ENCODE assay signal across 10 cellular contexts in genomic region chr10:8057636-8058273, GRCh38. TPM values are rescaled to one million over a fixed set of nuclear protein-coding genes. Genes with fewer than 3 reads are reported as not detected.
DNase-seq lines count a peak whose midpoint lies in the region; ATAC-seq, FAIRE-seq and TF ChIP-seq lines count a peak whose summit lies in the region.
"Had no signal": no experiment of that assay in that cellular context is flagged by ENCODE, and none has a peak within 500 bp of the region (broad histone marks: within the 10 kb centered on the region; RNA-seq: fewer than 3 reads in every experiment).

No MANE protein-coding gene starts in this region.

- no peak overlapping the region for H2BK5ac ChIP-seq in mesenchymal stem cell (ENCODE audit: low read depth, low read length, poor library complexity, severe bottlenecking)

- TF ChIP-seq CTCF in liver (IDR thresholded peaks at IDR 0.05; ENCODE audit: low read depth, low read length, missing input control) (no peak), HepG2 (CRISPR knock-in tag; IDR thresholded peaks at IDR 0.05) (no peak)

- peak overlapping the region; percentile 29 for H2BK120ac ChIP-seq in mesenchymal stem cell (ENCODE audit: low read depth, low read length)

- H3K23ac ChIP-seq in mesenchymal stem cell (ENCODE audit: low read length in 2 of 2), result peak overlapping the region in 1 of 2 experiments; percentile 83

- FAIRE-seq in HepG2 (lab: Jason Lieb, UNC), result no peak

- POLR2A ChIA-PET in HepG2 (lab: Yijun Ruan, JAX), result no interaction called here

- peak overlapping the region; percentile 80 to 97 for H3K4ac ChIP-seq in mesenchymal stem cell (ENCODE audit: low read depth in 1 of 2, low read length in 2 of 2)

- 60% methylated on average over 15 of the region's 15 CpGs for WGBS in liver
- WGBS in HepG2 (ENCODE audit: low lambda C conversion rate), result 17% methylated on average over 12 of the region's 15 CpGs
- WGBS in mesenchymal stem cell, result 31% methylated on average over 11 of the region's 15 CpGs
- WGBS in urinary bladder, result 63% methylated on average over 15 of the region's 15 CpGs

- peak overlapping the region; percentile 71 to 97 for H3K18ac ChIP-seq in mesenchymal stem cell (ENCODE audit: low read depth in 1 of 2, low read length in 2 of 2)

- peak overlapping the region; percentile 15 for H2BK15ac ChIP-seq in mesenchymal stem cell (ENCODE audit: low read depth, poor library complexity, severe bottlenecking)

- intact Hi-C loops in HepG2 (cut with micrococcal nuclease; ENCODE audit: unreplicated experiment), result no loop called here

- peak overlapping the region; percentile 87 for H4K91ac ChIP-seq in mesenchymal stem cell (ENCODE audit: low read length)

- BruUV-seq in HepG2 (replicated peaks; lab: Mats Ljungman, UMichigan), result no TSS peak

- H3K9ac ChIP-seq in liver (ENCODE audit: low read depth in 1 of 2, low read length in 2 of 2) (no peak overlapping the region), HepG2 (ENCODE audit: insufficient read depth, low read depth, low read length) (no peak overlapping the region), mesenchymal stem cell (ENCODE audit: low read length) (no peak overlapping the region)

- H3K9me3 ChIP-seq in liver (ENCODE audit: control insufficient read depth in 4 of 4, low read length in 3 of 4) (no peaks in the 10 kb centered on the region), HepG2 (ENCODE audit: low read length) (no peaks in the 10 kb centered on the region), mesenchymal stem cell (ENCODE audit: control insufficient read depth, low read length) (no peaks in the 10 kb centered on the region)

- peak overlapping the region in 1 of 2 experiments; percentile 85 for H3K14ac ChIP-seq in mesenchymal stem cell (ENCODE audit: low read length in 2 of 2)

- no peak for TF ChIP-seq POLR2A in HepG2 (IDR thresholded peaks at IDR 0.05; ENCODE audit: insufficient read depth in 1 of 2, low read depth in 2 of 2, low read length in 2 of 2)

- ATAC-seq in HepG2 (no peak), HG03469 (IDR thresholded peaks at IDR 0.05; ENCODE audit: unreplicated experiment) (no peak)

- TF ChIP-seq RAD21 in liver (IDR thresholded peaks at IDR 0.05) (peak in 1 of 2 donors; percentile 17), HepG2 (CRISPR knock-in tag; IDR thresholded peaks at IDR 0.05) (no peak)

- H3K27ac ChIP-seq in liver (ENCODE audit: low read depth in 1 of 2, low read length in 2 of 2) (peak overlapping the region; percentile 38 to 55), HepG2 (ENCODE audit: extremely low read length, insufficient read depth, low read length) (no peak overlapping the region), mesenchymal stem cell (ENCODE audit: low read length, poor library complexity, severe bottlenecking) (no peak overlapping the region), urinary bladder (ENCODE audit: low read depth) (peak overlapping the region; percentile 11)
- H3K27ac ChIP-seq: brain microvascular endothelial cell had no signal

- no peaks in the 10 kb centered on the region for H3K79me1 ChIP-seq in mesenchymal stem cell (replicated peaks; ENCODE audit: low read length, poor library complexity, severe bottlenecking)

- CTCF ChIA-PET in HepG2 (lab: Yijun Ruan, JAX; ENCODE audit: low intra/inter-chr PET ratio, low total read pairs), result no interaction called here

- 0 out of 2 replicates have a peak, but pooled peaks cover 2% of the 10 kb centered on the region for H4K20me1 ChIP-seq in HepG2 (ENCODE audit: insufficient read depth, low read length)

- TF ChIP-seq EP300 in HepG2 (IDR thresholded peaks at IDR 0.05; ENCODE audit: low read depth in 2 of 2, low read length in 2 of 2) (no peak), HepG2 (CRISPR knock-in tag; IDR thresholded peaks at IDR 0.05; ENCODE audit: borderline replicate concordance) (no peak)

- H2AFZ ChIP-seq in HepG2 (ENCODE audit: low read length), result no peak overlapping the region
- no peak overlapping the region for H2AFZ ChIP-seq in mesenchymal stem cell (ENCODE audit: low read depth, low read length)

- peak overlapping the region in 1 of 2 experiments; percentile 99 for H2BK12ac ChIP-seq in mesenchymal stem cell (ENCODE audit: low read length in 2 of 2)

- H3K36me3 ChIP-seq in liver (ENCODE audit: control insufficient read depth in 4 of 4, insufficient read depth in 3 of 4, low read depth in 1 of 4, low read length in 3 of 4) (no peaks in the 10 kb centered on the region), HepG2 (replicated peaks in 1 of 2; ENCODE audit: control insufficient read depth in 1 of 2, insufficient read depth in 2 of 2, low read length in 2 of 2) (no peaks in the 10 kb centered on the region), mesenchymal stem cell (ENCODE audit: control insufficient read depth in 1 of 2, insufficient read depth in 2 of 2, low read depth in 1 of 2, low read length in 2 of 2) (peaks cover 0 to 3% of the 10 kb centered on the region in 2 experiments), urinary bladder (ENCODE audit: insufficient read depth) (no peaks in the 10 kb centered on the region)
- H3K36me3 ChIP-seq: brain microvascular endothelial cell had no signal

- H4K8ac ChIP-seq in mesenchymal stem cell (ENCODE audit: low read length), result peak overlapping the region; percentile 88

- H3K4me1 ChIP-seq in liver (ENCODE audit: control insufficient read depth in 4 of 4, insufficient read depth in 4 of 4, low read length in 3 of 4) (peaks cover 5 to 27% (median 17%) of the 10 kb centered on the region in 4 donors), HepG2 (ENCODE audit: insufficient read depth, low read length) (no peaks in the 10 kb centered on the region), mesenchymal stem cell (ENCODE audit: control insufficient read depth, insufficient read depth, low read depth, low read length) (peaks cover 23% of the 10 kb centered on the region), urinary bladder (ENCODE audit: insufficient read depth) (no peaks in the 10 kb centered on the region)

- H3K4me2 ChIP-seq in HepG2 (ENCODE audit: low read depth, low read length) (no peak overlapping the region), mesenchymal stem cell (ENCODE audit: low read length, poor library complexity, severe bottlenecking) (no peak overlapping the region)

- no peak overlapping the region for H3K4me3 ChIP-seq in liver (ENCODE audit: low read depth in 1 of 3, low read length in 3 of 3)
- no peak overlapping the region for H3K4me3 ChIP-seq in HepG2 (replicated peaks in 1 of 3; ENCODE audit: insufficient read depth in 1 of 3, low read depth in 2 of 3, low read length in 3 of 3)
- H3K4me3 ChIP-seq in mesenchymal stem cell (ENCODE audit: insufficient read depth in 1 of 2, low read depth in 1 of 2, low read length in 2 of 2), result no peak overlapping the region
- peak overlapping the region; percentile 72 for H3K4me3 ChIP-seq in urinary bladder (ENCODE audit: low read depth, low read length)

- H3K27me3 ChIP-seq in liver (ENCODE audit: control insufficient read depth in 4 of 4, insufficient read depth in 4 of 4, low read length in 3 of 4) (peaks cover 0 to 3% (median 1%) of the 10 kb centered on the region in 4 donors), HepG2 (ENCODE audit: control insufficient read depth in 1 of 2, insufficient read depth in 2 of 2, low read length in 2 of 2) (peaks cover 22 to 85% of the 10 kb centered on the region in 2 experiments), mesenchymal stem cell (ENCODE audit: control insufficient read depth in 1 of 2, insufficient read depth in 1 of 2, low read length in 2 of 2) (peaks cover 96 to 100% of the 10 kb centered on the region in 2 experiments)

- in situ Hi-C loops in HepG2 (cut with HindIII; ENCODE audit: extremely low pct_ligation_motif_present, low pct_unique_long_range_greater_than_20kb), result no loop called here

- no peak for DNase-seq in HepG2 (ENCODE audit: low spot score)
- peak; percentile 71 for DNase-seq in amniotic epithelial cell (ENCODE audit: low read depth)
- DNase-seq in mesenchymal stem cell, result peak; percentile 56
- DNase-seq in C1 segment of cervical spinal cord (lab: John Stamatoyannopoulos, UW), result no peak
- DNase-seq in NCI-H1694 treated with DMSO at 0.1 percent for 48 hours (lab: John Stamatoyannopoulos, UW), result no peak
- DNase-seq: brain microvascular endothelial cell, OCI-M1 had no signal

- no peak overlapping the region for H2AK5ac ChIP-seq in mesenchymal stem cell (ENCODE audit: low read length, severe bottlenecking)

- no peaks in the 10 kb centered on the region for H3K79me2 ChIP-seq in HepG2 (ENCODE audit: insufficient read depth, low read length)

TF ChIP-seq in liver, 16 proteins besides CTCF, POLR2A, EP300 and RAD21 (continues in another document):
- peak; percentile 22 to 42 for TF ChIP-seq RXRA (IDR thresholded peaks at IDR 0.05)

TF ChIP-seq in HepG2, 621 proteins besides CTCF, POLR2A, EP300 and RAD21 (continues in another document):
- no peak for TF ChIP-seq ZNF263 (CRISPR knock-in tag; IDR thresholded peaks at IDR 0.05)
- TF ChIP-seq ZNF546 (CRISPR knock-in tag; conservative IDR thresholded peaks at IDR 0.05), result no peak

RNA-seq across cellular contexts. Expression of gene GATA3, which starts 3.3 kb away (rescaled TPM):
- under 1 TPM; 0.08 to 0.09 TPM for total RNA-seq in liver
- under 1 TPM; 0.32 to 0.51 TPM for polyA plus RNA-seq in liver
- not detected in 2 replicates for total RNA-seq in HepG2 (2016; rRNA removed; fragmentation: Illumina TruSeq; extraction: Trizol)
- total RNA-seq in HepG2 (2016; cell fraction: cytosol; rRNA removed; fragmentation: Illumina TruSeq; extraction: Trizol; ENCODE audit: low read depth), result not detected in 2 replicates
- total RNA-seq in HepG2 (2016; cell fraction: insoluble cytoplasmic fraction; rRNA removed; fragmentation: Illumina TruSeq; extraction: Trizol), result not detected in 2 replicates
- total RNA-seq in HepG2 (2016; cell fraction: membrane; rRNA removed; fragmentation: Illumina TruSeq; extraction: Trizol), result not detected in 2 replicates
- not detected in 2 replicates for total RNA-seq in HepG2 (2016; cell fraction: nucleus; rRNA removed; fragmentation: Illumina TruSeq; extraction: Trizol)
- not detected in 2 replicates for polyA plus RNA-seq in HepG2 (2011; rRNA removed)
- not detected in 2 replicates for polyA plus RNA-seq in HepG2 (2011; cell fraction: cytosol; rRNA removed)
- not detected in 2 replicates for polyA plus RNA-seq in HepG2 (2011; cell fraction: nucleus; rRNA removed)
- not detected in 2 replicates for polyA plus RNA-seq in HepG2 (2012)
- not detected in 2 replicates for polyA plus RNA-seq in HepG2 (2016; cell fraction: cytosol; fragmentation: Illumina TruSeq; extraction: Trizol; ENCODE audit: low read depth)
- not detected in 2 replicates for polyA plus RNA-seq in HepG2 (2016; cell fraction: insoluble cytoplasmic fraction; fragmentation: Illumina TruSeq; extraction: Trizol; ENCODE audit: low read depth)
- not detected in 2 replicates for polyA plus RNA-seq in HepG2 (2016; cell fraction: membrane; fragmentation: Illumina TruSeq; extraction: Trizol; ENCODE audit: low read depth)
- not detected in 2 replicates for polyA plus RNA-seq in HepG2 (2016; cell fraction: nucleus; fragmentation: Illumina TruSeq; extraction: Trizol; ENCODE audit: insufficient read depth, low read depth)
- polyA minus RNA-seq in HepG2 (2011; rRNA and poly(A)+ RNA removed; ENCODE audit: low replicate concordance), result not detected in 2 replicates
- not detected in 2 replicates for polyA minus RNA-seq in HepG2 (2011; cell fraction: cytosol; rRNA and poly(A)+ RNA removed)
- polyA minus RNA-seq in HepG2 (2011; cell fraction: nucleus; rRNA and poly(A)+ RNA removed), result not detected in 2 replicates
- polyA plus RNA-seq in mesenchymal stem cell (2013, experiment 1 of 2), result 8.4 TPM
- polyA plus RNA-seq in mesenchymal stem cell (2013, experiment 2 of 2), result 8.8 TPM
- total RNA-seq in urinary bladder, result 10.6 TPM
- polyA plus RNA-seq in urinary bladder, result 17.9 TPM

Comparison
In these comparisons a context has a peak if more than half of its experiments do, and no peak if none do; other contexts are left out.
1. H3K27ac ChIP-seq: peak in liver (2 of 2) and urinary bladder (single experiment); none in HepG2 (single experiment) and mesenchymal stem cell (single experiment).
2. DNase-seq: peak in amniotic epithelial cell (single experiment) and mesenchymal stem cell (single experiment); none in HepG2 (single experiment), C1 segment of cervical spinal cord (0 of 14) and NCI-H1694 treated with DMSO at 0.1 percent for 48 hours (single experiment).